8 cellular contexts compared by ENCODE assay signal in the genomic region with DNA sequence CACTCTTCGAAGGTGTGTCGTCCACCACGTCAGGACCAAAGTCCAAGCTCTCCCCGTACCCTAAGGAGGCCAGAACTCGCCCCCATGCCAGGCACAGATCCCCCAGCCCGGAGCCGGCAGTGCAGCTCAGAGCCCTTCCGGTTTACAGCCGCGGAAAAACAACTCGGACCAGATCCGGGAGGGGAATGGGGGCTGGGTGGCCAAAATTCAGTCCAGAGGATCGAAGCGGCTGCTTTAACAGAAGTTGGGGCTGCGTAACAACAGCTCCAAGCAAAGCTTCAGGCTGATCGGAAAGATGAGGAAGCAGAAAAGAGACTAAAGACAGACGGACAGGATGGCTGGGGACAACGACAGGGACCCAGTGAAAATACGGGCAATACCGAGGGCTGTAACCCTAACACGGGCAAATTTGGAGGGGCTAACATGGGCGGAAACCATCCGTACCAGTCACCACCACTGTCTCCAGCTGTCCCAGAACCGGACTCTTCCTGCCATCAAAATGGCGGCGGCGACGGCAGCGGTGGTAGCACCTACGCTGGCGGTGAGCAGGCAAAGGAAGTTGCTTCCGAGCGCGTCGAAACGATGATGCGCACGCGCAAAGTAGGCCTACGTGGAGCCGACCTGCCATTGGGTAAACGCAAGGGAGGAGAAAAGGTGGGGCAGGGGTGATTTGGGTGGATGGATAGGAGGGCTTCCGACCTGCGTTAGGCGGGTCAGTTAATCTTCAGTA. TPM values are rescaled to one million over a fixed set of nuclear protein-coding genes. Genes with fewer than 3 reads are reported as not detected.
DNase-seq lines count a peak whose midpoint lies in the region; TF ChIP-seq lines count a peak whose summit lies in the region.

TSS of gene MMADHC (minus strand) at position 556 of the 730 bp plus-strand sequence. CDS start 678 bp downstream, outside the sequence.

- H3K9me3 Mint-ChIP-seq in neural crest cell = no peaks in the 10 kb centered on the region

- DNase-seq in HAP-1 (ENCODE audit: low spot score in 2 of 2) (peak; percentile 95 to 96), MM.1S (peak; percentile 99), SIG-M5 (lab: John Stamatoyannopoulos, UW) (peak; percentile 33), activated gamma-delta T cell (lab: John Stamatoyannopoulos, UW) (peak; percentile 80), fibroblast of villous mesenchyme (ENCODE audit: low read depth) (peak; percentile 96), neural crest cell (ENCODE audit: low read depth, low spot score) (peak; percentile 81)

- no peaks in the 10 kb centered on the region for H3K27me3 Mint-ChIP-seq in neural crest cell (ENCODE audit: low read depth)

- peaks cover 6% of the 10 kb centered on the region for H3K36me3 Mint-ChIP-seq in neural crest cell (ENCODE audit: low read depth)

- H3K9me2 ChIP-seq in MM.1S (replicated peaks; ENCODE audit: insufficient read depth, low read length) = no peaks in the 10 kb centered on the region

- peaks cover 52% of the 10 kb centered on the region for H3K79me2 ChIP-seq in MM.1S (ENCODE audit: low read length)

- peaks cover 34% of the 10 kb centered on the region for H3K4me1 Mint-ChIP-seq in neural crest cell

- H3K4me2 ChIP-seq in MM.1S (ENCODE audit: low read depth, low read length) = peak within 1 kb of the TSS; percentile 79

- H3F3A ChIP-seq in MM.1S (ENCODE audit: insufficient read depth, low read length) = no peaks in the 10 kb centered on the region

- H3K27me3 ChIP-seq in HAP-1 (ENCODE audit: low read depth) (no peaks in the 10 kb centered on the region), MM.1S (replicated peaks; ENCODE audit: insufficient read depth, low read length) (no peaks in the 10 kb centered on the region), stomach smooth muscle (ENCODE audit: control insufficient read depth in 1 of 2, insufficient read depth in 2 of 2, low read length in 2 of 2) (no peaks in the 10 kb centered on the region)

- peak within 1 kb of the TSS; percentile 70 for H3K4me3 ChIP-seq in HAP-1
- H3K4me3 ChIP-seq in MM.1S (ENCODE audit: low read length) = peak within 1 kb of the TSS; percentile 98
- H3K4me3 ChIP-seq in fibroblast of villous mesenchyme (ENCODE audit: low read depth, low read length) = peak within 1 kb of the TSS; percentile 97
- peak within 1 kb of the TSS; percentile 96 to 100 for H3K4me3 ChIP-seq in stomach smooth muscle (ENCODE audit: low read length in 2 of 2)

- in situ Hi-C loops in HAP-1 (cut with MboI; ENCODE audit: low sequenced_read_pairs) = no loop called here

- H3K9ac ChIP-seq in ES-I3 (ENCODE audit: low read depth, low read length) = peak within 1 kb of the TSS; percentile 86
- peak within 1 kb of the TSS; percentile 99 for H3K9ac ChIP-seq in MM.1S (ENCODE audit: low read length)
- H3K9ac ChIP-seq in stomach smooth muscle (ENCODE audit: low read length in 2 of 2) = peak within 1 kb of the TSS; percentile 99 to 100

- H4K20me1 ChIP-seq in MM.1S (ENCODE audit: insufficient read depth, low read length) = peaks cover 4% of the 10 kb centered on the region; the same call in 1 of the 2 replicates

- H3K9me3 ChIP-seq in ES-I3 (ENCODE audit: control insufficient read depth, insufficient read depth, low read length) (no peaks in the 10 kb centered on the region), HAP-1 (no peaks in the 10 kb centered on the region), MM.1S (replicated peaks; ENCODE audit: insufficient read depth, low read length) (no peaks in the 10 kb centered on the region), stomach smooth muscle (ENCODE audit: control insufficient read depth in 2 of 2, low read length in 2 of 2) (no peaks in the 10 kb centered on the region)

- TF ChIP-seq CTCF in MM.1S (IDR thresholded peaks at IDR 0.05; ENCODE audit: low read length) = no peak
- TF ChIP-seq CTCF in fibroblast of villous mesenchyme (IDR thresholded peaks at IDR 0.05; ENCODE audit: insufficient read depth, low read depth, low read length) = no peak
- no peak for TF ChIP-seq CTCF in neural crest cell (conservative IDR thresholded peaks at IDR 0.05)

- H3K27ac ChIP-seq in MM.1S (ENCODE audit: low read length) = peak within 1 kb of the TSS; percentile 90
- H3K27ac ChIP-seq in stomach smooth muscle (ENCODE audit: low read length) = peak within 1 kb of the TSS; percentile 95

- H3K36me3 ChIP-seq in ES-I3 (ENCODE audit: insufficient read depth, low read length) = peaks cover 8% of the 10 kb centered on the region; the same call in 1 of the 2 replicates
- peaks cover 11% of the 10 kb centered on the region for H3K36me3 ChIP-seq in HAP-1 (replicated peaks)
- peaks cover 13% of the 10 kb centered on the region for H3K36me3 ChIP-seq in MM.1S (replicated peaks; ENCODE audit: insufficient read depth, low read length)
- no peaks in the 10 kb centered on the region for H3K36me3 ChIP-seq in stomach smooth muscle (ENCODE audit: control insufficient read depth in 2 of 2, insufficient read depth in 2 of 2, low read length in 2 of 2)

- H3K27ac Mint-ChIP-seq in neural crest cell (ENCODE audit: unreplicated experiment) = peak within 1 kb of the TSS; percentile 93

- H3K4me3 Mint-ChIP-seq in neural crest cell = peak within 1 kb of the TSS; percentile 94

- H3K4me1 ChIP-seq in ES-I3 (ENCODE audit: insufficient read depth, low read length) = no peaks in the 10 kb centered on the region; the same call in 1 of the 2 replicates
- H3K4me1 ChIP-seq in HAP-1 = peaks cover 16% of the 10 kb centered on the region
- H3K4me1 ChIP-seq in MM.1S (ENCODE audit: low read length) = peaks cover 31% of the 10 kb centered on the region
- peaks cover 4% of the 10 kb centered on the region for H3K4me1 ChIP-seq in stomach smooth muscle (ENCODE audit: control insufficient read depth, insufficient read depth, low read length)

- H2AFZ ChIP-seq in MM.1S (ENCODE audit: low read length) = peak within 1 kb of the TSS; percentile 92

RNA-seq across cellular contexts. Expression of gene MMADHC, which starts in this region (rescaled TPM):
- 173 and 265 TPM in 2 replicates for total RNA-seq in fibroblast of villous mesenchyme
- 83.9 and 86.5 TPM in 2 replicates for total RNA-seq in neural crest cell

Comparison
In these comparisons a context has a peak if more than half of its experiments do, and no peak if none do; other contexts are left out.
1. Peak in every context shown above with its lines: DNase-seq, H3K4me3 ChIP-seq and H3K27ac ChIP-seq.
2. DNase-seq: peak in every context shown above with its lines; median percentile 99 in MM.1S; 96 in fibroblast of villous mesenchyme; 96 in HAP-1; 81 in neural crest cell; 80 in activated gamma-delta T cell; 33 in SIG-M5.